25 cellular contexts compared by ENCODE assay signal in the genomic region with DNA sequence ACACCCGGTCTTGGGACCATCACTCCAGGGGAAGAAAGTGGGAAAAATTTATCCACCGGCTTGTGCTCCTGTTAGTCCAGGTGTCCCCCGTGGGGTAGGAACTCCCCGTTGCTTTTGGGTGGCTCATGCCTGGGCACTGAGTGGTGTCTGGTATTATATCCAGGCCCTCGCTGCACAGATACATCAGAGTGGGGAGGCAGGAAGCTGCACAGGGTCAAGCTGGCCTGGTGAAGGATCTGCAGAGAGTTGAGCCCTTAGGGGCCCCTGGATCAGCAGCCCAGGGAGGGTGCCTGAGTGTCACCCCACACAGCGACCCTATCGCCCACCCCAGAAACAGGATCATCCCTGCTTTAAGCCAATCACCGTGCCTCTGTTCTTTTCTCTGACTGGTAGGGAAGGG. TPM values are rescaled to one million over a fixed set of nuclear protein-coding genes. Genes with fewer than 3 reads are reported as not detected.
DNase-seq lines count a peak whose midpoint lies in the region; ATAC-seq, FAIRE-seq and TF ChIP-seq lines count a peak whose summit lies in the region.
"Had no signal": no experiment of that assay in that cellular context is flagged by ENCODE, and none has a peak within 500 bp of the region (broad histone marks: within the 10 kb centered on the region; RNA-seq: fewer than 3 reads in every experiment).

No MANE protein-coding gene starts in this region.

- H3K9me3 Mint-ChIP-seq in osteocyte (ENCODE audit: unreplicated experiment), result peaks cover 10% of the 10 kb centered on the region

- H3K4me1 ChIP-seq in right lobe of liver, result no peaks in the 10 kb centered on the region
- H3K4me1 ChIP-seq in HepG2 (ENCODE audit: insufficient read depth, low read length), result no peaks in the 10 kb centered on the region
- H3K4me1 ChIP-seq: HAP-1, prostate gland had no signal

- no peak overlapping the region for H3K4me3 Mint-ChIP-seq in osteocyte (ENCODE audit: unreplicated experiment)
- H3K4me3 Mint-ChIP-seq: activated naive CD8-positive, alpha-beta T cell had no signal

- H3K9me3 ChIP-seq in right lobe of liver, result no peaks in the 10 kb centered on the region
- H3K9me3 ChIP-seq in HepG2 (ENCODE audit: low read length), result peaks cover 16% of the 10 kb centered on the region
- H3K9me3 ChIP-seq: HAP-1, prostate gland, SJCRH30 had no signal

- FAIRE-seq in HepG2 (lab: Jason Lieb, UNC), result no peak
- FAIRE-seq in frontal cortex (lab: Jason Lieb, UNC), result no peak
- FAIRE-seq: GM12878, RCC 7860 had no signal

- no peaks in the 10 kb centered on the region for H3K27me3 Mint-ChIP-seq in osteocyte (ENCODE audit: unreplicated experiment)

- no peaks in the 10 kb centered on the region for H4K20me1 ChIP-seq in HepG2 (ENCODE audit: insufficient read depth, low read length)
- H4K20me1 ChIP-seq: BLaER1 treated with 17β-estradiol and CSF1 and Interleukin-3, amounts not matched to agents 10 nM and 100 nM had no signal

- no peak overlapping the region for H3K9ac ChIP-seq in HepG2 (ENCODE audit: insufficient read depth, low read depth, low read length)
- H3K9ac ChIP-seq: BLaER1 treated with 17β-estradiol and CSF1 and Interleukin-3, amounts not matched to agents 10 nM and 100 nM had no signal

- no peaks in the 10 kb centered on the region for H3K79me2 ChIP-seq in HepG2 (ENCODE audit: insufficient read depth, low read length)

- TF ChIP-seq EP300 in HepG2 (IDR thresholded peaks at IDR 0.05; ENCODE audit: low read depth in 2 of 2, low read length in 2 of 2), result no peak
- no peak for TF ChIP-seq EP300 in HepG2 (CRISPR knock-in tag; IDR thresholded peaks at IDR 0.05; ENCODE audit: borderline replicate concordance)

- no peak for ATAC-seq in activated CD4-positive, CD25-positive, alpha-beta regulatory T cell treated with anti-CD3 and anti-CD28 coated beads, Interleukin-2, amount 50 U/mL, for 24 hours
- no peak for ATAC-seq in right lobe of liver
- ATAC-seq in HepG2, result no peak
- ATAC-seq in HG02885 (IDR thresholded peaks at IDR 0.05; ENCODE audit: poor library complexity, unreplicated experiment), result no peak
- ATAC-seq: GM12878 had no signal

- H3K4me1 Mint-ChIP-seq in osteocyte (ENCODE audit: unreplicated experiment), result peaks cover 23% of the 10 kb centered on the region

- H3K27ac ChIP-seq in right lobe of liver (no peak overlapping the region), HepG2 (ENCODE audit: extremely low read length, insufficient read depth, low read length) (no peak overlapping the region)
- H3K27ac ChIP-seq: 22Rv1; BLaER1 treated with 17β-estradiol and CSF1 and Interleukin-3, amounts not matched to agents 10 nM and 100 nM; prostate gland; SJCRH30; transverse colon; VCaP had no signal

- H2AFZ ChIP-seq in HepG2 (ENCODE audit: low read length), result no peak overlapping the region

- no peak overlapping the region for H3K4me2 ChIP-seq in HepG2 (ENCODE audit: low read depth, low read length)

- H3K36me3 ChIP-seq in right lobe of liver (no peaks in the 10 kb centered on the region), HepG2 (replicated peaks in 1 of 2; ENCODE audit: control insufficient read depth in 1 of 2, insufficient read depth in 2 of 2, low read length in 2 of 2) (no peaks in the 10 kb centered on the region)
- H3K36me3 ChIP-seq: BLaER1 treated with 17β-estradiol and CSF1 and Interleukin-3, amounts not matched to agents 10 nM and 100 nM; HAP-1; prostate gland; SJCRH30; transverse colon had no signal

- in situ Hi-C loops in HepG2 (cut with HindIII; ENCODE audit: extremely low pct_ligation_motif_present, low pct_unique_long_range_greater_than_20kb), result no loop called here

- BruUV-seq in HepG2 (replicated peaks; lab: Mats Ljungman, UMichigan), result no TSS peak

- TF ChIP-seq CTCF in right lobe of liver (IDR thresholded peaks at IDR 0.05) (no peak), HepG2 (CRISPR knock-in tag; IDR thresholded peaks at IDR 0.05) (no peak), osteocyte (IDR thresholded peaks at IDR 0.05) (no peak)

- CTCF ChIA-PET in HepG2 (lab: Yijun Ruan, JAX; ENCODE audit: low intra/inter-chr PET ratio, low total read pairs), result no interaction called here

- TF ChIP-seq POLR2A in right lobe of liver (IDR thresholded peaks at IDR 0.05), result no peak
- TF ChIP-seq POLR2A in HepG2 (IDR thresholded peaks at IDR 0.05; ENCODE audit: insufficient read depth in 1 of 2, low read depth in 2 of 2, low read length in 2 of 2), result no peak

- no peak overlapping the region for H3K4me3 ChIP-seq in right lobe of liver
- H3K4me3 ChIP-seq in HepG2 (replicated peaks in 1 of 3; ENCODE audit: insufficient read depth in 1 of 3, low read depth in 2 of 3, low read length in 3 of 3), result no peak overlapping the region
- H3K4me3 ChIP-seq: BLaER1 treated with 17β-estradiol and CSF1 and Interleukin-3, amounts not matched to agents 10 nM and 100 nM; GM12878; HAP-1; prostate gland; SJCRH30; transverse colon had no signal

- WGBS in right lobe of liver (ENCODE audit: insufficient coverage, low coverage, low lambda C conversion rate, missing lambda C conversion rate), result 76% methylated on average over 2 of the region's 8 CpGs
- WGBS in HepG2 (ENCODE audit: low lambda C conversion rate), result 2% methylated on average over 7 of the region's 8 CpGs

- H3K27ac Mint-ChIP-seq in osteocyte (ENCODE audit: unreplicated experiment), result no peak overlapping the region
- H3K27ac Mint-ChIP-seq: activated naive CD8-positive, alpha-beta T cell had no signal

- H3K27me3 ChIP-seq in right lobe of liver (no peaks in the 10 kb centered on the region), HepG2 (ENCODE audit: control insufficient read depth in 1 of 2, insufficient read depth in 2 of 2, low read length in 2 of 2) (peaks cover 9 to 55% of the 10 kb centered on the region in 2 experiments; a peak in 4 of 5 replicates)
- H3K27me3 ChIP-seq: SJCRH30, transverse colon had no signal

- TF ChIP-seq RAD21 in HepG2 (CRISPR knock-in tag; IDR thresholded peaks at IDR 0.05), result no peak

- POLR2A ChIA-PET in HepG2 (lab: Yijun Ruan, JAX), result no interaction called here

- peaks cover 11% of the 10 kb centered on the region for H3K36me3 Mint-ChIP-seq in osteocyte (ENCODE audit: unreplicated experiment)

- DNase-seq in activated CD4-positive, CD25-positive, alpha-beta regulatory T cell treated with anti-CD3 and anti-CD28 coated beads, Interleukin-2, amount 50 U/mL, for 72 hours, result peak; percentile 7
- DNase-seq in right lobe of liver (peak in 2 of 3 donors; percentile 23 to 30), HepG2 (ENCODE audit: low spot score) (no peak), osteocyte (ENCODE audit: extremely low spot score, unreplicated experiment) (peak; percentile 54), NCI-H1092 treated with DMSO at 0.1 percent for 48 hours (lab: John Stamatoyannopoulos, UW) (no peak), frontal cortex (ENCODE audit: low spot score in 2 of 2) (no peak)
- DNase-seq: DMS153; NCI-H1436 treated with DMSO at 0.1 percent for 48 hours; NCI-H446 treated with DMSO at 0.1 percent for 48 hours; NCI-H774; stimulated activated CD4-positive, alpha-beta T cell treated with anti-CD3 and anti-CD28 coated beads, Interleukin-15, amount 100 ng/mL, for 24 hours; stimulated activated CD4-positive, alpha-beta T cell treated with anti-CD3 and anti-CD28 coated beads, Interleukin-4, amount 100 ng/mL, for 4 hours; T1000; transverse colon had no signal

- intact Hi-C loops in right lobe of liver (cut with DNase I), result no loop called here
- intact Hi-C loops in HepG2 (cut with micrococcal nuclease; ENCODE audit: unreplicated experiment), result no loop called here

TF ChIP-seq in HepG2, 621 proteins besides CTCF, POLR2A, EP300 and RAD21 (continues in another document):
- TF ChIP-seq TEAD2 (CRISPR knock-in tag; IDR thresholded peaks at IDR 0.05) (no peak), SRF (IDR thresholded peaks at IDR 0.05; ENCODE audit: low read depth, low read length) (no peak), BRCA1 (CRISPR knock-in tag; IDR thresholded peaks at IDR 0.05) (no peak), SP4 (CRISPR knock-in tag; IDR thresholded peaks at IDR 0.05) (no peak)

RNA-seq across cellular contexts. Expression of gene COL5A1, which starts 24.4 kb away (rescaled TPM):
- total RNA-seq in right lobe of liver (10 to 100 TPM in 2 of 6 experiments, 1 to 10 TPM in 4; 1.5 to 17.0 (median 7.7) TPM), HepG2 (2016; rRNA removed; fragmentation: Illumina TruSeq; extraction: Trizol) (not detected in 2 replicates), osteocyte (1,552 and 1,672 TPM in 2 replicates), frontal cortex (2.9 TPM)
- total RNA-seq in HepG2 (2016; cell fraction: cytosol; rRNA removed; fragmentation: Illumina TruSeq; extraction: Trizol; ENCODE audit: low read depth), result not detected in 2 replicates
- not detected in 2 replicates for total RNA-seq in HepG2 (2016; cell fraction: insoluble cytoplasmic fraction; rRNA removed; fragmentation: Illumina TruSeq; extraction: Trizol)
- not detected in 2 replicates for total RNA-seq in HepG2 (2016; cell fraction: membrane; rRNA removed; fragmentation: Illumina TruSeq; extraction: Trizol)
- total RNA-seq in HepG2 (2016; cell fraction: nucleus; rRNA removed; fragmentation: Illumina TruSeq; extraction: Trizol), result not detected in 2 replicates
- under 0.01 TPM in 1 of 2 replicates, not detected in the other for polyA plus RNA-seq in HepG2 (2011; rRNA removed)
- under 0.01 TPM in 1 of 2 replicates, not detected in the other for polyA plus RNA-seq in HepG2 (2011; cell fraction: cytosol; rRNA removed)
- 0.07 and 0.08 TPM in 2 replicates for polyA plus RNA-seq in HepG2 (2011; cell fraction: nucleus; rRNA removed)
- not detected in 2 replicates for polyA plus RNA-seq in HepG2 (2012)
- not detected in 2 replicates for polyA plus RNA-seq in HepG2 (2016; cell fraction: cytosol; fragmentation: Illumina TruSeq; extraction: Trizol; ENCODE audit: low read depth)
- polyA plus RNA-seq in HepG2 (2016; cell fraction: insoluble cytoplasmic fraction; fragmentation: Illumina TruSeq; extraction: Trizol; ENCODE audit: low read depth), result not detected in 2 replicates
- polyA plus RNA-seq in HepG2 (2016; cell fraction: membrane; fragmentation: Illumina TruSeq; extraction: Trizol; ENCODE audit: low read depth), result not detected in 2 replicates
- 0.19 TPM in 1 of 2 replicates, not detected in the other for polyA plus RNA-seq in HepG2 (2016; cell fraction: nucleus; fragmentation: Illumina TruSeq; extraction: Trizol; ENCODE audit: insufficient read depth, low read depth)
- polyA minus RNA-seq in HepG2 (2011; rRNA and poly(A)+ RNA removed; ENCODE audit: low replicate concordance), result 0.04 and 20.3 TPM in 2 replicates
- 0.20 TPM in 1 of 2 replicates, not detected in the other for polyA minus RNA-seq in HepG2 (2011; cell fraction: cytosol; rRNA and poly(A)+ RNA removed)
- not detected in 2 replicates for polyA minus RNA-seq in HepG2 (2011; cell fraction: nucleus; rRNA and poly(A)+ RNA removed)

Comparison
In these comparisons a context has a peak if more than half of its experiments do, and no peak if none do; other contexts are left out.
1. DNase-seq: peak in activated CD4-positive, CD25-positive, alpha-beta regulatory T cell treated with anti-CD3 and anti-CD28 coated beads, Interleukin-2, amount 50 U/mL, for 72 hours (single experiment), right lobe of liver (2 of 3) and osteocyte (single experiment); none in HepG2 (single experiment), NCI-H1092 treated with DMSO at 0.1 percent for 48 hours (single experiment) and frontal cortex (0 of 2).
2. RNA of gene COL5A1, which starts 24.4 kb away (total RNA-seq): 1,552 to 1,672 TPM in osteocyte; 1.5 to 17.0 TPM in right lobe of liver, 2.9 TPM in frontal cortex (single experiment) and not detected in HepG2; every median in the first group is over 10 times any median in the second.